Comparison of ENCODE assay signal across 8 cellular contexts in genomic region chr3:87298111-87298718, GRCh38. TPM values are rescaled to one million over a fixed set of nuclear protein-coding genes. Genes with fewer than 3 reads are reported as not detected.
DNase-seq lines count a peak whose midpoint lies in the region; ATAC-seq and TF ChIP-seq lines count a peak whose summit lies in the region.

No MANE protein-coding gene starts in this region.

- H3K36me3 ChIP-seq in esophagus muscularis mucosa: no peaks in the 10 kb centered on the region

- TF ChIP-seq EP300 in esophagus muscularis mucosa (IDR thresholded peaks at IDR 0.05): no peak

- no peaks in the 10 kb centered on the region for H3K36me3 Mint-ChIP-seq in activated naive CD4-positive, alpha-beta T cell treated with anti-CD3 and anti-CD28 coated beads, Interleukin-2, amount 50 U/mL, for 72 hours
- H3K36me3 Mint-ChIP-seq in activated naive CD4-positive, alpha-beta T cell treated with anti-CD3 and anti-CD28 coated beads for 36 hours (ENCODE audit: low read depth): no peaks in the 10 kb centered on the region

- H3K27me3 Mint-ChIP-seq in activated naive CD4-positive, alpha-beta T cell treated with anti-CD3 and anti-CD28 coated beads for 36 hours (ENCODE audit: low read depth): no peaks in the 10 kb centered on the region

- H3K27ac ChIP-seq in esophagus muscularis mucosa (replicated peaks in 1 of 4): no peak overlapping the region

- DNase-seq in activated naive CD4-positive, alpha-beta T cell treated with anti-CD3 and anti-CD28 coated beads, Interleukin-2, amount 50 U/mL, for 72 hours (ENCODE audit: low spot score in 2 of 2): no peak
- DNase-seq in activated naive CD4-positive, alpha-beta T cell treated with anti-CD3 and anti-CD28 coated beads for 36 hours: no peak
- DNase-seq in HuH-7 (ENCODE audit: low spot score): peak; percentile 20
- DNase-seq in SHP77 treated with DMSO at 0.1 percent for 48 hours (lab: John Stamatoyannopoulos, UW): peak; percentile 11
- no peak for DNase-seq in esophagus muscularis mucosa (ENCODE audit: extremely low spot score)
- DNase-seq in pons (ENCODE audit: low spot score): peak; percentile 74
- DNase-seq in COLO668 (lab: John Stamatoyannopoulos, UW; ENCODE audit: unreplicated experiment): no peak

- H3K4me1 Mint-ChIP-seq in activated naive CD4-positive, alpha-beta T cell treated with anti-CD3 and anti-CD28 coated beads for 36 hours (ENCODE audit: low read depth): no peaks in the 10 kb centered on the region

- 15% methylated on average over 3 of the region's 3 CpGs for WGBS in esophagus muscularis mucosa

- no peaks in the 10 kb centered on the region for H3K4me1 ChIP-seq in esophagus muscularis mucosa

- peak; percentile 37 to 65 for ATAC-seq in activated naive CD4-positive, alpha-beta T cell treated with anti-CD3 and anti-CD28 coated beads, Interleukin-2, amount 50 U/mL, for 72 hours
- ATAC-seq in GM21526 (IDR thresholded peaks at IDR 0.05; ENCODE audit: low FRiP score, unreplicated experiment): peak; percentile 92

- H3K4me3 ChIP-seq in esophagus muscularis mucosa: no peak overlapping the region

- no peaks in the 10 kb centered on the region for H3K9me3 ChIP-seq in esophagus muscularis mucosa

- CTCF ChIA-PET in activated naive CD4-positive, alpha-beta T cell treated with anti-CD3 and anti-CD28 coated beads for 36 hours (lab: Charles Lee): interaction anchor here (0.5 to 2.1 kb wide), 18 partner anchors 11 to 705 kb away, joined by 3 to 12 read pairs (median 4); no protein-coding TSS in a partner anchor

- H3K27me3 ChIP-seq in esophagus muscularis mucosa: no peaks in the 10 kb centered on the region

- H3K4me3 Mint-ChIP-seq in activated naive CD4-positive, alpha-beta T cell treated with anti-CD3 and anti-CD28 coated beads for 36 hours: no peak overlapping the region

- H3K27ac Mint-ChIP-seq in activated naive CD4-positive, alpha-beta T cell treated with anti-CD3 and anti-CD28 coated beads, Interleukin-2, amount 50 U/mL, for 72 hours: no peak overlapping the region
- no peak overlapping the region for H3K27ac Mint-ChIP-seq in activated naive CD4-positive, alpha-beta T cell treated with anti-CD3 and anti-CD28 coated beads for 36 hours

- H3K9me3 Mint-ChIP-seq in activated naive CD4-positive, alpha-beta T cell treated with anti-CD3 and anti-CD28 coated beads, Interleukin-2, amount 50 U/mL, for 72 hours: no peaks in the 10 kb centered on the region
- peaks cover 4% of the 10 kb centered on the region for H3K9me3 Mint-ChIP-seq in activated naive CD4-positive, alpha-beta T cell treated with anti-CD3 and anti-CD28 coated beads for 36 hours

- intact Hi-C loops in activated naive CD4-positive, alpha-beta T cell treated with anti-CD3 and anti-CD28 coated beads for 36 hours (cut with micrococcal nuclease): loop anchor here (1.0 to 5.0 kb wide), 6 partner anchors 37 to 882 kb away; no protein-coding TSS in a partner anchor
- intact Hi-C loops in esophagus muscularis mucosa (cut with DNase I): no loop called here

- peak; percentile 51 to 63 (median 55) for TF ChIP-seq CTCF in esophagus muscularis mucosa (IDR thresholded peaks at IDR 0.05)

- no peak for TF ChIP-seq POLR2A in esophagus muscularis mucosa (IDR thresholded peaks at IDR 0.05; ENCODE audit: low read depth)

RNA-seq across cellular contexts. Expression of gene POU1F1, which starts 21.8 kb away (rescaled TPM):
- not detected for total RNA-seq in activated naive CD4-positive, alpha-beta T cell treated with anti-CD3 and anti-CD28 coated beads, Interleukin-2, amount 50 U/mL, for 72 hours
- not detected for total RNA-seq in activated naive CD4-positive, alpha-beta T cell treated with anti-CD3 and anti-CD28 coated beads for 36 hours
- total RNA-seq in esophagus muscularis mucosa: not detected

Comparison
In these comparisons a context has a peak if more than half of its experiments do, and no peak if none do; other contexts are left out.
1. DNase-seq: peak in HuH-7 (single experiment), SHP77 treated with DMSO at 0.1 percent for 48 hours (single experiment) and pons (single experiment); none in activated naive CD4-positive, alpha-beta T cell treated with anti-CD3 and anti-CD28 coated beads, Interleukin-2, amount 50 U/mL, for 72 hours (0 of 2), activated naive CD4-positive, alpha-beta T cell treated with anti-CD3 and anti-CD28 coated beads for 36 hours (single experiment), esophagus muscularis mucosa (single experiment) and COLO668 (single experiment).